8 cellular contexts compared by ENCODE assay signal in genomic region chr10:30284860-30285594, GRCh38.
A peak's percentile ranks its signal among the peaks of the same experiment; 100 is the strongest.
DNase-seq lines count a peak whose midpoint lies in the region; ATAC-seq, FAIRE-seq and TF ChIP-seq lines count a peak whose summit lies in the region.

No MANE protein-coding gene starts in this region.

- no peak for FAIRE-seq in HepG2 (lab: Jason Lieb, UNC)

- no peak for TF ChIP-seq RAD21 in HepG2 (CRISPR knock-in tag; IDR thresholded peaks at IDR 0.05)

- no peak for TF ChIP-seq CTCF in HepG2 (CRISPR knock-in tag; IDR thresholded peaks at IDR 0.05)
- TF ChIP-seq CTCF in BE2C (IDR thresholded peaks at IDR 0.05; ENCODE audit: low read depth, low read length) = no peak
- no peak for TF ChIP-seq CTCF in right atrium auricular region (IDR thresholded peaks at IDR 0.05)

- no peaks in the 10 kb centered on the region for H3K79me2 ChIP-seq in HepG2 (ENCODE audit: insufficient read depth, low read length)

- no peak overlapping the region for H3K4me3 Mint-ChIP-seq in activated CD4-positive, alpha-beta memory T cell treated with anti-CD3 and anti-CD28 coated beads for 36 hours

- H3K4me3 ChIP-seq in HepG2 (replicated peaks in 1 of 3; ENCODE audit: insufficient read depth in 1 of 3, low read depth in 2 of 3, low read length in 3 of 3) (no peak overlapping the region), BE2C (ENCODE audit: low read depth, low read length) (no peak overlapping the region), right atrium auricular region (no peak overlapping the region)

- H3K36me3 Mint-ChIP-seq in activated CD4-positive, alpha-beta memory T cell treated with anti-CD3 and anti-CD28 coated beads for 36 hours = no peaks in the 10 kb centered on the region

- H3K4me2 ChIP-seq in HepG2 (ENCODE audit: low read depth, low read length) = no peak overlapping the region

- H3K27me3 Mint-ChIP-seq in activated CD4-positive, alpha-beta memory T cell treated with anti-CD3 and anti-CD28 coated beads for 36 hours = no peaks in the 10 kb centered on the region

- peak; percentile 12 for DNase-seq in NOMO-1 treated with dmso at 0.1 percent for 144 hours (lab: John Stamatoyannopoulos, UW; ENCODE audit: unreplicated experiment)
- no peak for DNase-seq in HepG2 (ENCODE audit: low spot score)
- no peak for DNase-seq in BE2C
- DNase-seq in activated CD4-positive, alpha-beta memory T cell treated with anti-CD3 and anti-CD28 coated beads for 36 hours = no peak
- DNase-seq in right atrium auricular region (ENCODE audit: low spot score) = no peak
- DNase-seq in activated naive CD4-positive, alpha-beta T cell (lab: John Stamatoyannopoulos, UW) = no peak

- BruUV-seq in HepG2 (replicated peaks; lab: Mats Ljungman, UMichigan) = no TSS peak

- POLR2A ChIA-PET in HepG2 (lab: Yijun Ruan, JAX) = no interaction called here
- POLR2A ChIA-PET in activated CD4-positive, alpha-beta memory T cell treated with anti-CD3 and anti-CD28 coated beads for 36 hours (lab: Charles Lee) = no interaction called here

- H3K36me3 ChIP-seq in HepG2 (replicated peaks in 1 of 2; ENCODE audit: control insufficient read depth in 1 of 2, insufficient read depth in 2 of 2, low read length in 2 of 2) (no peaks in the 10 kb centered on the region), BE2C (no peaks in the 10 kb centered on the region), right atrium auricular region (no peaks in the 10 kb centered on the region)

- no peak overlapping the region for H3K27ac ChIP-seq in HepG2 (ENCODE audit: extremely low read length, insufficient read depth, low read length)
- H3K27ac ChIP-seq in right atrium auricular region = no peak overlapping the region

- intact Hi-C loops in HepG2 (cut with micrococcal nuclease; ENCODE audit: unreplicated experiment) = no loop called here
- intact Hi-C loops in activated CD4-positive, alpha-beta memory T cell treated with anti-CD3 and anti-CD28 coated beads for 36 hours (cut with micrococcal nuclease) = no loop called here

- in situ Hi-C loops in HepG2 (cut with HindIII; ENCODE audit: extremely low pct_ligation_motif_present, low pct_unique_long_range_greater_than_20kb) = no loop called here

- ATAC-seq in GM18511 (IDR thresholded peaks at IDR 0.05; ENCODE audit: unreplicated experiment) (peak; percentile 89), HG02588 (IDR thresholded peaks at IDR 0.05; ENCODE audit: unreplicated experiment) (peak; percentile 89), HepG2 (peak; percentile 43; the same call in 1 of the 3 replicates)

- no peak overlapping the region for H3K9ac ChIP-seq in HepG2 (ENCODE audit: insufficient read depth, low read depth, low read length)

- no peaks in the 10 kb centered on the region for H3K4me1 ChIP-seq in HepG2 (ENCODE audit: insufficient read depth, low read length)
- H3K4me1 ChIP-seq in BE2C = no peaks in the 10 kb centered on the region
- no peaks in the 10 kb centered on the region for H3K4me1 ChIP-seq in right atrium auricular region

- H4K20me1 ChIP-seq in HepG2 (ENCODE audit: insufficient read depth, low read length) = no peaks in the 10 kb centered on the region

- H3K9me3 Mint-ChIP-seq in activated CD4-positive, alpha-beta memory T cell treated with anti-CD3 and anti-CD28 coated beads for 36 hours = no peaks in the 10 kb centered on the region

- H3K27ac Mint-ChIP-seq in activated CD4-positive, alpha-beta memory T cell treated with anti-CD3 and anti-CD28 coated beads for 36 hours = no peak overlapping the region

- H3K9me3 ChIP-seq in HepG2 (ENCODE audit: low read length) = no peaks in the 10 kb centered on the region
- no peaks in the 10 kb centered on the region for H3K9me3 ChIP-seq in BE2C
- no peaks in the 10 kb centered on the region for H3K9me3 ChIP-seq in right atrium auricular region

- H3K27me3 ChIP-seq in HepG2 (ENCODE audit: control insufficient read depth in 1 of 2, insufficient read depth in 2 of 2, low read length in 2 of 2) (peaks cover 1 to 20% of the 10 kb centered on the region in 2 experiments; a peak in 2 of 5 replicates), BE2C (peaks cover 3% of the 10 kb centered on the region; the same call in 1 of the 2 replicates), right atrium auricular region (no peaks in the 10 kb centered on the region)

- CTCF ChIA-PET in HepG2 (lab: Yijun Ruan, JAX; ENCODE audit: low intra/inter-chr PET ratio, low total read pairs) = no interaction called here
- CTCF ChIA-PET in activated CD4-positive, alpha-beta memory T cell treated with anti-CD3 and anti-CD28 coated beads for 36 hours (lab: Charles Lee) = no interaction called here

- 0% methylated on average over 2 of the region's 2 CpGs for WGBS in HepG2 (ENCODE audit: low lambda C conversion rate)

- no peak for TF ChIP-seq EP300 in HepG2 (IDR thresholded peaks at IDR 0.05; ENCODE audit: low read depth in 2 of 2, low read length in 2 of 2)
- no peak for TF ChIP-seq EP300 in HepG2 (CRISPR knock-in tag; IDR thresholded peaks at IDR 0.05; ENCODE audit: borderline replicate concordance)

- TF ChIP-seq POLR2A in HepG2 (IDR thresholded peaks at IDR 0.05; ENCODE audit: insufficient read depth in 1 of 2, low read depth in 2 of 2, low read length in 2 of 2) = no peak

- no peak overlapping the region for H2AFZ ChIP-seq in HepG2 (ENCODE audit: low read length)

- peaks cover 3% of the 10 kb centered on the region for H3K4me1 Mint-ChIP-seq in activated CD4-positive, alpha-beta memory T cell treated with anti-CD3 and anti-CD28 coated beads for 36 hours (ENCODE audit: low read depth)

TF ChIP-seq in HepG2, 621 proteins besides CTCF, POLR2A, EP300 and RAD21:
- TF ChIP-seq ZNF709 (CRISPR knock-in tag; IDR thresholded peaks at IDR 0.05) (no peak), ZMAT3 (CRISPR knock-in tag; conservative IDR thresholded peaks at IDR 0.05) (no peak), HNF4G (IDR thresholded peaks at IDR 0.05; ENCODE audit: borderline replicate concordance, low read depth, low read length) (no peak), HNF4G (CRISPR knock-in tag; IDR thresholded peaks at IDR 0.05; ENCODE audit: borderline replicate concordance, low read depth) (no peak), ZNF362 (CRISPR knock-in tag; IDR thresholded peaks at IDR 0.05; ENCODE audit: borderline replicate concordance) (no peak), KDM3A (CRISPR knock-in tag; IDR thresholded peaks at IDR 0.05; ENCODE audit: low read depth) (no peak), ELF3 (CRISPR knock-in tag; IDR thresholded peaks at IDR 0.05) (no peak), ZNF354B (CRISPR knock-in tag; IDR thresholded peaks at IDR 0.05) (no peak), ZNF431 (CRISPR knock-in tag; IDR thresholded peaks at IDR 0.05; ENCODE audit: borderline replicate concordance, low read depth) (no peak), ZNF264 (CRISPR knock-in tag; IDR thresholded peaks at IDR 0.05) (no peak), ZNF326 (CRISPR knock-in tag; IDR thresholded peaks at IDR 0.05; ENCODE audit: borderline replicate concordance) (no peak), ETV6 (CRISPR knock-in tag; conservative IDR thresholded peaks at IDR 0.05) (no peak), KDM5A (IDR thresholded peaks at IDR 0.05; ENCODE audit: borderline replicate concordance, low read length) (no peak), SMARCC2 (IDR thresholded peaks at IDR 0.05) (no peak), ZXDC (CRISPR knock-in tag; IDR thresholded peaks at IDR 0.05) (no peak), ZNF747 (CRISPR knock-in tag; IDR thresholded peaks at IDR 0.05; ENCODE audit: borderline replicate concordance) (no peak), ZNF75D (CRISPR knock-in tag; IDR thresholded peaks at IDR 0.05; ENCODE audit: borderline replicate concordance) (no peak), ZNF615 (CRISPR knock-in tag; IDR thresholded peaks at IDR 0.05; ENCODE audit: borderline replicate concordance) (no peak)
